In the genomic region with DNA sequence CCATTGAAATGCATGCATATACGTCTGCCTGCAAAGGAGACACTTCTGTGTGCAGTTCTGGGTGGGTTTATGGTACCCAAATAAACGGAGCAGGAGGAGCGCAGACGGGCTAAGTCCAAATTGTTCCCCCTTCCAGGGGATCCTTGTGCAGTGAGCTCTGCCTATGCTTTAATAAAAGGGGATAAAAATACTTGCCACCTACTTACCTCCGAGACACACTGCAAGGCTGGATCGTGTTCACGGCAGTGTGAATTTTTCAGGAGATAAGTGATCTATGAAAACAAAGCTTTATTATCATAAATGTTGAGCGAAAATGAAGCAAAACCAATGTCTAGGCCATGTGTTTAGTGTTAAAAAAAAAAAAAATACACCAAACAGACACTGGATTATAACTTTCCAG, we compare ENCODE assay signal across 18 cellular contexts.
DNase-seq lines count a peak whose midpoint lies in the region; ATAC-seq and TF ChIP-seq lines count a peak whose summit lies in the region.
"Had no signal": no experiment of that assay in that cellular context is flagged by ENCODE, and none has a peak within 500 bp of the region (broad histone marks: within the 10 kb centered on the region; RNA-seq: fewer than 3 reads in every experiment).

No MANE protein-coding gene starts in this region.

- no peak overlapping the region for H2AK9ac ChIP-seq in IMR-90 (replicated peaks; ENCODE audit: low read depth, low read length, poor library complexity)

- H3K56ac ChIP-seq in IMR-90 (ENCODE audit: extremely low read depth, insufficient read depth, low read length), result no peak overlapping the region

- H3K4me3 ChIP-seq in IMR-90 (ENCODE audit: insufficient read depth, low read depth, low read length) (no peak overlapping the region), mesodermal cell (ENCODE audit: extremely low read depth, insufficient read depth, low read length, poor library complexity, severe bottlenecking) (no peak overlapping the region)
- H3K4me3 ChIP-seq: BLaER1, HAP-1 had no signal

- H2BK120ac ChIP-seq in IMR-90 (ENCODE audit: low read depth, low read length), result peak overlapping the region; percentile 91

- H3K36me3 ChIP-seq in IMR-90 (ENCODE audit: control insufficient read depth, insufficient read depth, low read length) (no peaks in the 10 kb centered on the region), mesodermal cell (ENCODE audit: control insufficient read depth, insufficient read depth, low read length) (no peaks in the 10 kb centered on the region)
- H3K36me3 ChIP-seq: HAP-1 had no signal

- POLR2A ChIA-PET in IMR-90 (lab: Charles Lee; ENCODE audit: unreplicated experiment), result no interaction called here

- H3K9me1 ChIP-seq in IMR-90 (ENCODE audit: insufficient read depth, low read length), result peaks cover 4% of the 10 kb centered on the region; the same call in 1 of the 2 replicates

- DNase-seq in IMR-90, result no peak
- DNase-seq in caudate nucleus (lab: John Stamatoyannopoulos, UW), result peak in 25 of 61 donors; percentile 2 to 66 (median 14)
- no peak for DNase-seq in NCI-H2196 (lab: John Stamatoyannopoulos, UW; ENCODE audit: unreplicated experiment)
- no peak for DNase-seq in DMS153 treated with DMSO at 0.1 percent for 48 hours (lab: John Stamatoyannopoulos, UW; ENCODE audit: unreplicated experiment)
- no peak for DNase-seq in HUDEP-2 (lab: John Stamatoyannopoulos, UW; ENCODE audit: unreplicated experiment in 76 of 76)
- DNase-seq: CD8-positive, alpha-beta memory T cell; DMS79 treated with DMSO at 0.1 percent for 48 hours; Karpas-422; MM.1S; NCI-H1092 treated with DMSO at 0.1 percent for 48 hours; NCI-H1694 treated with DMSO at 0.1 percent for 48 hours; NCI-H526 treated with DMSO at 0.1 percent for 48 hours; SHP77 treated with DMSO at 0.1 percent for 48 hours had no signal

- H2BK20ac ChIP-seq in IMR-90 (ENCODE audit: low read depth, low read length), result peak overlapping the region; percentile 73

- CTCF ChIA-PET in IMR-90 (lab: Yijun Ruan, JAX), result interaction anchor here (0.7 kb wide), 1 partner anchor 149 kb away, joined by 3 read pairs; no protein-coding TSS in a partner anchor

- H3K18ac ChIP-seq in IMR-90 (ENCODE audit: low read depth, low read length), result peak overlapping the region; percentile 50; the same call in 1 of the 2 replicates

- no peak overlapping the region for H4K5ac ChIP-seq in IMR-90 (ENCODE audit: low read depth, low read length)

- no peak for TF ChIP-seq POLR2A in IMR-90 (IDR thresholded peaks at IDR 0.05; ENCODE audit: low read depth, low read length)

- no peak overlapping the region for H3K4me2 ChIP-seq in IMR-90 (ENCODE audit: low read depth, low read length)
- H3K4me2 ChIP-seq: BLaER1 had no signal

- ATAC-seq in IMR-90 (ENCODE audit: low read depth) (no peak), HG02763 (IDR thresholded peaks at IDR 0.05; ENCODE audit: unreplicated experiment) (no peak)

- H3K79me1 ChIP-seq in IMR-90 (ENCODE audit: low read depth in 1 of 2, low read length in 2 of 2), result no peaks in the 10 kb centered on the region

- peak overlapping the region; percentile 78 for H2BK5ac ChIP-seq in IMR-90 (ENCODE audit: low read depth, low read length, poor library complexity, severe bottlenecking)

- peak overlapping the region; percentile 90; the same call in 2 of the 3 replicates for H2BK15ac ChIP-seq in IMR-90 (ENCODE audit: low read depth, low read length)

- H3K27ac ChIP-seq in IMR-90 (ENCODE audit: insufficient read depth, low read length) (peak overlapping the region; percentile 29; the same call in 1 of the 2 replicates), caudate nucleus (ENCODE audit: low read depth, low read length) (peak overlapping the region; percentile 85), mesodermal cell (ENCODE audit: low read depth, low read length, severe bottlenecking) (peak overlapping the region; percentile 96), temporal lobe (ENCODE audit: low read depth, low read length) (peak overlapping the region; percentile 82)
- H3K27ac ChIP-seq: BLaER1 had no signal

- 0 out of 2 replicates have a peak, but pooled peaks cover 2% of the 10 kb centered on the region for H3K9me3 ChIP-seq in IMR-90 (ENCODE audit: control insufficient read depth, insufficient read depth, low read length)
- no peaks in the 10 kb centered on the region for H3K9me3 ChIP-seq in mesodermal cell (ENCODE audit: control insufficient read depth, low read length)
- H3K9me3 ChIP-seq: BLaER1, HAP-1 had no signal

- H3K14ac ChIP-seq in IMR-90 (replicated peaks; ENCODE audit: low read depth, low read length), result peak overlapping the region; percentile 73; the same call in 1 of the 2 replicates

- H3K27me3 ChIP-seq in IMR-90 (ENCODE audit: control insufficient read depth, insufficient read depth, low read length), result no peaks in the 10 kb centered on the region
- H3K27me3 ChIP-seq: BLaER1 had no signal

- H4K8ac ChIP-seq in IMR-90 (ENCODE audit: low read depth in 2 of 2, low read length in 2 of 2), result peak overlapping the region; percentile 25 to 36; a peak in 2 of 4 replicates

- H3K9ac ChIP-seq in IMR-90 (ENCODE audit: low read depth, low read length), result no peak overlapping the region
- H3K9ac ChIP-seq: BLaER1 had no signal

- no peaks in the 10 kb centered on the region for H4K20me1 ChIP-seq in IMR-90 (ENCODE audit: insufficient read depth, low read length)
- H4K20me1 ChIP-seq: BLaER1 had no signal

- H2AFZ ChIP-seq in IMR-90 (replicated peaks; ENCODE audit: low read length, poor library complexity), result no peak overlapping the region

- H3K23ac ChIP-seq in IMR-90 (ENCODE audit: low read depth, low read length), result no peak overlapping the region

- intact Hi-C loops in IMR-90 (cut with micrococcal nuclease), result loop anchor here (2.0 kb wide), 1 partner anchor 76 kb away; no protein-coding TSS in a partner anchor

- H2AK5ac ChIP-seq in IMR-90 (ENCODE audit: low read depth, low read length), result peak overlapping the region; percentile 57; the same call in 1 of the 2 replicates

- dilution Hi-C loops in IMR-90 (cut with HindIII; ENCODE audit: low sequenced_read_pairs, unreplicated experiment), result no loop called here

- H3K4ac ChIP-seq in IMR-90 (ENCODE audit: low read depth, low read length), result peak overlapping the region; percentile 65

- no peak for TF ChIP-seq RAD21 in IMR-90 (IDR thresholded peaks at IDR 0.05; ENCODE audit: low read length)

- no TSS peak for BruUV-seq in IMR-90 (replicated peaks; lab: Mats Ljungman, UMichigan)

- H3K4me1 ChIP-seq in IMR-90 (ENCODE audit: control insufficient read depth, insufficient read depth, low read length), result peaks cover 13% of the 10 kb centered on the region
- peaks cover 29% of the 10 kb centered on the region for H3K4me1 ChIP-seq in mesodermal cell (ENCODE audit: control insufficient read depth, insufficient read depth, low read length, poor library complexity, severe bottlenecking)
- H3K4me1 ChIP-seq: BLaER1 had no signal

- in situ Hi-C loops in IMR-90 (cut with MboI; ENCODE audit: low sequenced_read_pairs), result no loop called here

- TF ChIP-seq CTCF in IMR-90 (conservative IDR thresholded peaks at IDR 0.05; ENCODE audit: low read depth, low read length), result no peak

- no CpG with 5 or more reads among the region's 8 CpGs for WGBS in IMR-90 (ENCODE audit: extremely low coverage in 2 of 2, insufficient read length in 1 of 2), 2 experiments
- 96 to 100% methylated on average over 1 to 4 of the region's 8 CpGs for WGBS in mesodermal cell (ENCODE audit: insufficient coverage in 2 of 2), 2 experiments

- H4K91ac ChIP-seq in IMR-90 (ENCODE audit: insufficient read depth, low read depth, low read length), result peak overlapping the region; percentile 45

TF ChIP-seq in IMR-90, 13 proteins besides CTCF, POLR2A, EP300 and RAD21:
- no peak for TF ChIP-seq MAFK (IDR thresholded peaks at IDR 0.05; ENCODE audit: low read depth, low read length)
- no peak for TF ChIP-seq RCOR1 (IDR thresholded peaks at IDR 0.05; ENCODE audit: insufficient replicate concordance, low read length)
- TF ChIP-seq, protein P1, sequence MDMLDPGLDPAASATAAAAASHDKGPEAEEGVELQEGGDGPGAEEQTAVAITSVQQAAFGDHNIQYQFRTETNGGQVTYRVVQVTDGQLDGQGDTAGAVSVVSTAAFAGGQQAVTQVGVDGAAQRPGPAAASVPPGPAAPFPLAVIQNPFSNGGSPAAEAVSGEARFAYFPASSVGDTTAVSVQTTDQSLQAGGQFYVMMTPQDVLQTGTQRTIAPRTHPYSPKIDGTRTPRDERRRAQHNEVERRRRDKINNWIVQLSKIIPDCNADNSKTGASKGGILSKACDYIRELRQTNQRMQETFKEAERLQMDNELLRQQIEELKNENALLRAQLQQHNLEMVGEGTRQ (IDR thresholded peaks at IDR 0.05; ENCODE audit: low read depth, low read length), result no peak
- no peak for TF ChIP-seq CHD1 (IDR thresholded peaks at IDR 0.05; ENCODE audit: low read depth, low read length)
- no peak for TF ChIP-seq NFE2L2 (IDR thresholded peaks at IDR 0.05; ENCODE audit: low read depth, low read length)
- TF ChIP-seq CEBPB (IDR thresholded peaks at IDR 0.05; ENCODE audit: low read depth, low read length), result no peak
- no peak for TF ChIP-seq BHLHE40 (IDR thresholded peaks at IDR 0.05; ENCODE audit: low read depth, low read length)
- TF ChIP-seq RFX5 (IDR thresholded peaks at IDR 0.05; ENCODE audit: low read depth, low read length), result no peak
- TF ChIP-seq SMC3 (IDR thresholded peaks at IDR 0.05; ENCODE audit: low read depth, low read length), result no peak
- TF ChIP-seq, protein P2, sequence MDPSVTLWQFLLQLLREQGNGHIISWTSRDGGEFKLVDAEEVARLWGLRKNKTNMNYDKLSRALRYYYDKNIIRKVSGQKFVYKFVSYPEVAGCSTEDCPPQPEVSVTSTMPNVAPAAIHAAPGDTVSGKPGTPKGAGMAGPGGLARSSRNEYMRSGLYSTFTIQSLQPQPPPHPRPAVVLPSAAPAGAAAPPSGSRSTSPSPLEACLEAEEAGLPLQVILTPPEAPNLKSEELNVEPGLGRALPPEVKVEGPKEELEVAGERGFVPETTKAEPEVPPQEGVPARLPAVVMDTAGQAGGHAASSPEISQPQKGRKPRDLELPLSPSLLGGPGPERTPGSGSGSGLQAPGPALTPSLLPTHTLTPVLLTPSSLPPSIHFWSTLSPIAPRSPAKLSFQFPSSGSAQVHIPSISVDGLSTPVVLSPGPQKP (IDR thresholded peaks at IDR 0.05; ENCODE audit: borderline replicate concordance, low read depth, low read length), result no peak
- no peak for TF ChIP-seq FOS (IDR thresholded peaks at IDR 0.05; ENCODE audit: low read depth, low read length)
- no peak for TF ChIP-seq MAZ (IDR thresholded peaks at IDR 0.05; ENCODE audit: borderline replicate concordance, low read depth, low read length)
- TF ChIP-seq MXI1 (IDR thresholded peaks at IDR 0.05; ENCODE audit: borderline replicate concordance, low read depth, low read length), result no peak
TF ChIP-seq in IMR-90: peak in this region for 0.

Comparison
In these comparisons a context has a peak if more than half of its experiments do, and no peak if none do; other contexts are left out.
1. H3K27ac ChIP-seq: peak in every context shown above with its lines; median percentile 96 in mesodermal cell; 85 in caudate nucleus; 82 in temporal lobe; 29 in IMR-90.